8 cellular contexts compared by ENCODE assay signal in genomic region chr11:8328848-8329330, GRCh38.
DNase-seq lines count a peak whose midpoint lies in the region; ATAC-seq and TF ChIP-seq lines count a peak whose summit lies in the region.

No MANE protein-coding gene starts in this region.

- H3K36me3 ChIP-seq in OCI-LY3 (replicated peaks; ENCODE audit: low read depth, low read length) (no peaks in the 10 kb centered on the region), neuronal stem cell (replicated peaks in 1 of 2; ENCODE audit: control insufficient read depth in 2 of 2, insufficient read depth in 2 of 2, low read length in 2 of 2) (no peaks in the 10 kb centered on the region), testis (ENCODE audit: low read depth, missing control alignments) (no peaks in the 10 kb centered on the region)

- peaks cover 49% of the 10 kb centered on the region for H3K4me1 ChIP-seq in OCI-LY3 (ENCODE audit: low read length)
- H3K4me1 ChIP-seq in neuronal stem cell (ENCODE audit: control insufficient read depth in 2 of 2, insufficient read depth in 1 of 2, low read depth in 1 of 2, low read length in 2 of 2) = peaks cover 20 to 38% of the 10 kb centered on the region in 2 donors
- H3K4me1 ChIP-seq in testis = peaks cover 3% of the 10 kb centered on the region

- H2BK5ac ChIP-seq in neuronal stem cell (ENCODE audit: low read length) = peak overlapping the region; percentile 88

- DNase-seq in DMS 273 treated with DMSO at 0.1 percent for 48 hours (lab: John Stamatoyannopoulos, UW) (peak; percentile 50), HuH-7 (ENCODE audit: low spot score) (peak; percentile 83), fibroblast of villous mesenchyme (ENCODE audit: low read depth) (peak; percentile 68), neuronal stem cell (ENCODE audit: low spot score) (peak; percentile 86), testis (peak; percentile 88)
- DNase-seq in activated T-cell treated with anti-CD3 and anti-CD28 coated beads, Interleukin-2, amount 50 U/mL, for 4 hours = peak; percentile 38

- peak overlapping the region; percentile 74 for H3K4me3 ChIP-seq in OCI-LY3 (ENCODE audit: low read length)
- no peak overlapping the region for H3K4me3 ChIP-seq in fibroblast of villous mesenchyme (ENCODE audit: low read depth, low read length)
- peak overlapping the region in 1 of 2 donors; percentile 49 for H3K4me3 ChIP-seq in neuronal stem cell (ENCODE audit: low read length in 2 of 2)
- H3K4me3 ChIP-seq in testis = no peak overlapping the region

- peak overlapping the region; percentile 93 for H3K18ac ChIP-seq in neuronal stem cell (ENCODE audit: low read length)

- no CpG with 5 or more reads among the region's 11 CpGs for WGBS in neuronal stem cell (ENCODE audit: extremely low coverage in 2 of 2, insufficient read length in 2 of 2, insufficient replicate concordance in 1 of 2), 2 donors
- WGBS in testis, 2 donors = 26 to 41% methylated on average over 9 to 11 of the region's 11 CpGs

- no peaks in the 10 kb centered on the region for H3K9me3 ChIP-seq in OCI-LY3 (ENCODE audit: insufficient read depth, low read length)
- H3K9me3 ChIP-seq in neuronal stem cell (replicated peaks in 1 of 2; ENCODE audit: control insufficient read depth in 2 of 2, insufficient read depth in 1 of 2, low read depth in 1 of 2, low read length in 2 of 2) = no peaks in the 10 kb centered on the region
- no peaks in the 10 kb centered on the region for H3K9me3 ChIP-seq in testis

- ATAC-seq in GM21619 (IDR thresholded peaks at IDR 0.05; ENCODE audit: unreplicated experiment) = peak; percentile 46
- peak; percentile 85 to 94 for ATAC-seq in activated T-cell treated with anti-CD3 and anti-CD28 coated beads, Interleukin-2, amount 50 U/mL, for 4 hours

- H3K79me2 ChIP-seq in OCI-LY3 (ENCODE audit: low read length) = no peaks in the 10 kb centered on the region

- peak overlapping the region; percentile 56; the same call in 1 of the 2 replicates for H2AFZ ChIP-seq in OCI-LY3 (ENCODE audit: low read depth, low read length)
- H2AFZ ChIP-seq in neuronal stem cell (ENCODE audit: low read length) = peak overlapping the region; percentile 98

- no peak overlapping the region for H4K91ac ChIP-seq in neuronal stem cell (ENCODE audit: low read depth, low read length, poor library complexity)

- no peak for TF ChIP-seq POLR2A in testis (IDR thresholded peaks at IDR 0.05)

- peak overlapping the region; percentile 95 for H3K14ac ChIP-seq in neuronal stem cell (ENCODE audit: low read length)

- H3K9ac ChIP-seq in OCI-LY3 (ENCODE audit: low read length) (peak overlapping the region; percentile 59), neuronal stem cell (ENCODE audit: low read depth, low read length, poor library complexity) (peak overlapping the region; percentile 78)

- peak overlapping the region; percentile 98 for H4K8ac ChIP-seq in neuronal stem cell (ENCODE audit: low read depth, low read length)

- no peak overlapping the region for H3K4ac ChIP-seq in neuronal stem cell (ENCODE audit: low read length)

- no peaks in the 10 kb centered on the region for H3K4me1 Mint-ChIP-seq in activated T-cell treated with anti-CD3 and anti-CD28 coated beads, Interleukin-2, amount 50 U/mL, for 4 hours (ENCODE audit: low read depth)

- no peaks in the 10 kb centered on the region for H3K36me3 Mint-ChIP-seq in activated T-cell treated with anti-CD3 and anti-CD28 coated beads, Interleukin-2, amount 50 U/mL, for 4 hours (ENCODE audit: insufficient read depth)

- H3K9me3 Mint-ChIP-seq in activated T-cell treated with anti-CD3 and anti-CD28 coated beads, Interleukin-2, amount 50 U/mL, for 4 hours = no peaks in the 10 kb centered on the region

- no peak overlapping the region for H2BK120ac ChIP-seq in neuronal stem cell (ENCODE audit: low read depth, low read length)

- H3K27ac ChIP-seq in OCI-LY3 (ENCODE audit: low read length) (peak overlapping the region; percentile 63), neuronal stem cell (replicated peaks; ENCODE audit: low read length) (peak overlapping the region; percentile 25), testis (no peak overlapping the region)

- H3K23ac ChIP-seq in neuronal stem cell (ENCODE audit: low read depth, low read length, poor library complexity) = peak overlapping the region; percentile 38

- TF ChIP-seq CTCF in OCI-LY3 (IDR thresholded peaks at IDR 0.05; ENCODE audit: low read depth, low read length) (peak; percentile 86), fibroblast of villous mesenchyme (IDR thresholded peaks at IDR 0.05; ENCODE audit: insufficient read depth, low read depth, low read length) (peak; percentile 83), testis (IDR thresholded peaks at IDR 0.05) (peak; percentile 31 to 66 (median 58))

- no peaks in the 10 kb centered on the region for H4K20me1 ChIP-seq in OCI-LY3 (ENCODE audit: insufficient read depth, low read length)

- H3K4me2 ChIP-seq in OCI-LY3 (ENCODE audit: low read length) (peak overlapping the region; percentile 93), neuronal stem cell (ENCODE audit: insufficient read depth, low read length, poor library complexity, severe bottlenecking) (peak overlapping the region; percentile 30)

- no peaks in the 10 kb centered on the region for H3K79me1 ChIP-seq in neuronal stem cell (ENCODE audit: low read depth, low read length)

- H2AK5ac ChIP-seq in neuronal stem cell (ENCODE audit: low read depth, low read length) = peak overlapping the region; percentile 73

- no peak overlapping the region for H3K4me3 Mint-ChIP-seq in activated T-cell treated with anti-CD3 and anti-CD28 coated beads, Interleukin-2, amount 50 U/mL, for 4 hours

- intact Hi-C loops in testis (cut with DNase I; ENCODE audit: low total_unique reads) = no loop called here

- peaks cover 11% of the 10 kb centered on the region for H3K27me3 Mint-ChIP-seq in activated T-cell treated with anti-CD3 and anti-CD28 coated beads, Interleukin-2, amount 50 U/mL, for 4 hours (ENCODE audit: low read depth)

- H3K27me3 ChIP-seq in OCI-LY3 (ENCODE audit: low read depth, low read length) (no peaks in the 10 kb centered on the region; the same call in 1 of the 2 replicates), neuronal stem cell (ENCODE audit: control insufficient read depth in 3 of 3, insufficient read depth in 3 of 3, low read depth in 1 of 3, low read length in 3 of 3) (peaks cover 0 to 6% (median 0%) of the 10 kb centered on the region in 3 experiments), testis (no peaks in the 10 kb centered on the region)

- peak overlapping the region; percentile 98 for H2BK15ac ChIP-seq in neuronal stem cell (ENCODE audit: low read length)

- H2BK12ac ChIP-seq in neuronal stem cell (ENCODE audit: low read length) = peak overlapping the region; percentile 93

Comparison
In these comparisons a context has a peak if more than half of its experiments do, and no peak if none do; other contexts are left out.
1. DNase-seq: peak in every context shown above with its lines; median percentile 88 in testis; 86 in neuronal stem cell; 83 in HuH-7; 68 in fibroblast of villous mesenchyme; 50 in DMS 273 treated with DMSO at 0.1 percent for 48 hours; 38 in activated T-cell treated with anti-CD3 and anti-CD28 coated beads, Interleukin-2, amount 50 U/mL, for 4 hours.
2. H3K27ac ChIP-seq: peak in OCI-LY3 (single experiment) and neuronal stem cell (single experiment); none in testis (0 of 2).
3. Peak in every context shown above with its lines, with median percentiles within 50 percentile points of each other: CTCF ChIP-seq.